Comparison of ENCODE assay signal across 24 cellular contexts in the genomic region with DNA sequence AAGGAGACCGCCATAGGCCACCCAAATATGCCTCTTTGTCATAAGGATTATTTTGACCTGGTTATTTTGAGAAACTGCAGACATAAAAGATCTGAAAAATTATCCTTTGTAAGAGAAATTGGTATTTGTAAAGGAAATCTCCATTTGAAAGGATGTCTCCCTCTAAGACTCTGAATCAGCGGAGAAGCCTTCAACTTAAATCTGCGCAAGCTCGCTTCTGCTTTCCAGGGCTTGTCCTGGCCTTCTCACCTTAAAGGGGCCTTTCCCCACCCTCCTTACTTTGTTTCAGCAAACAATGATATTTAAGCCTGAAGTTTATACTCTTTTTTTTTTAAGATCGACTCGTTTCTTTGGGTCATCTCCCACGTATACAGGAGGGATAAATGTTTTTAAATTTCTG. TPM values are rescaled to one million over a fixed set of nuclear protein-coding genes. Genes with fewer than 3 reads are reported as not detected.
DNase-seq lines count a peak whose midpoint lies in the region; ATAC-seq and TF ChIP-seq lines count a peak whose summit lies in the region.
"Had no signal": no experiment of that assay in that cellular context is flagged by ENCODE, and none has a peak within 500 bp of the region (broad histone marks: within the 10 kb centered on the region; RNA-seq: fewer than 3 reads in every experiment).

No MANE protein-coding gene starts in this region.

- intact Hi-C loops in activated B cell treated with CpG ODN at 0.5 μM for 24 hours (cut with micrococcal nuclease), result loop anchor here (2.0 to 5.0 kb wide), 2 partner anchors 35 to 57 kb away; partner anchors contain the start of gene MLYCD

- H3K9ac ChIP-seq in HUES64 (ENCODE audit: low read depth, low read length), result peak overlapping the region; percentile 39; the same call in 1 of the 2 replicates

- peak overlapping the region; percentile 86 for H3K27ac ChIP-seq in HUES64 (ENCODE audit: low read depth, low read length)
- H3K27ac ChIP-seq: SJSA1 had no signal

- DNase-seq in activated B cell treated with CpG ODN at 0.5 μM for 24 hours (no peak), islet precursor cell (peak; percentile 38), COLO829 (ENCODE audit: low spot score) (no peak)
- no peak for DNase-seq in stimulated activated naive CD4-positive, alpha-beta T cell treated with Interleukin-2 at 50 U/mL for 16 hours (lab: John Stamatoyannopoulos, UW)
- DNase-seq: activated CD4-positive, alpha-beta T cell treated with anti-CD3 and anti-CD28 coated beads, Interleukin-2, amount 10 ng/mL, durations not matched to agents 7 days and 5 days; activated effector memory CD4-positive, alpha-beta T cell treated with Interleukin-2 at 50 U/mL for 16 hours; activated T-cell treated with anti-CD3 and anti-CD28 coated beads, Interleukin-2, amount 50 U/mL, for 1 hour; amygdala; C1 segment of cervical spinal cord; Caco-2; DMS53; naive thymus-derived CD8-positive, alpha-beta T cell; NCI-H1436 treated with DMSO at 0.1 percent for 48 hours; NCI-H2081 treated with DMSO at 0.1 percent for 48 hours; NCI-H2227 treated with DMSO at 0.1 percent for 48 hours; RPMI8226; stimulated activated naive B cell treated with anti-CD40 and anti-IgM and Interleukin-4, amounts not matched to agents 10 μg/mL and 1 μg/mL and 100 μg/mL, for 72 hours; T1000 had no signal

- H3K4me3 Mint-ChIP-seq in activated B cell treated with CpG ODN at 0.5 μM for 24 hours, result no peak overlapping the region
- no peak overlapping the region for H3K4me3 Mint-ChIP-seq in stimulated activated memory B cell treated with anti-CD40 and anti-IgM and Interleukin-4, amounts not matched to agents 10 μg/mL and 1 μg/mL and 100 μg/mL, for 72 hours
- H3K4me3 Mint-ChIP-seq: activated CD4-positive, alpha-beta T cell treated with anti-CD3 and anti-CD28 coated beads, Interleukin-2, amount 10 ng/mL, durations not matched to agents 7 days and 5 days; type B pancreatic cell had no signal

- no peaks in the 10 kb centered on the region for H3K9me3 Mint-ChIP-seq in activated B cell treated with CpG ODN at 0.5 μM for 24 hours
- no peaks in the 10 kb centered on the region for H3K9me3 Mint-ChIP-seq in stimulated activated memory B cell treated with anti-CD40 and anti-IgM and Interleukin-4, amounts not matched to agents 10 μg/mL and 1 μg/mL and 100 μg/mL, for 72 hours
- H3K9me3 Mint-ChIP-seq: activated CD4-positive, alpha-beta T cell treated with anti-CD3 and anti-CD28 coated beads, Interleukin-2, amount 10 ng/mL, durations not matched to agents 7 days and 5 days; activated naive CD4-positive, alpha-beta T cell treated with anti-CD3 and anti-CD28 coated beads, Interleukin-2, amount 50 U/mL, for 72 hours; naive thymus-derived CD8-positive, alpha-beta T cell had no signal

- no peaks in the 10 kb centered on the region for H3K27me3 ChIP-seq in HUES64 (ENCODE audit: insufficient read depth, low read length)
- H3K27me3 ChIP-seq: SJSA1 had no signal

- POLR2A ChIA-PET in activated B cell treated with CpG ODN at 0.5 μM for 24 hours (lab: Charles Lee), result interaction anchor here (1.5 to 2.5 kb wide), 2 partner anchors 34 to 57 kb away, joined by 8 to 11 read pairs; partner anchors contain the start of genes HSBP1 and MLYCD

- no peak overlapping the region for H3K4me3 ChIP-seq in HUES64 (ENCODE audit: low read length)
- H3K4me3 ChIP-seq: SJSA1 had no signal

- 44% methylated on average over 7 of the region's 7 CpGs for WGBS in HUES64

- CTCF ChIA-PET in activated B cell treated with CpG ODN at 0.5 μM for 24 hours (lab: Charles Lee), result interaction anchor here (1.0 to 1.7 kb wide), 2 partner anchors 15 to 16 kb away, joined by 3 to 9 read pairs; no protein-coding TSS in a partner anchor

- no peak for ATAC-seq in activated B cell treated with CpG ODN at 0.5 μM for 24 hours (ENCODE audit: low read depth)
- no peak for ATAC-seq in stimulated activated memory B cell treated with anti-CD40 and anti-IgM and Interleukin-4, amounts not matched to agents 10 μg/mL and 1 μg/mL and 100 μg/mL, for 72 hours
- ATAC-seq in HG02970 (IDR thresholded peaks at IDR 0.05; ENCODE audit: low FRiP score, unreplicated experiment), result no peak
- ATAC-seq: activated naive CD4-positive, alpha-beta T cell treated with anti-CD3 and anti-CD28 coated beads, Interleukin-2, amount 50 U/mL, for 72 hours had no signal

- peaks cover 51% of the 10 kb centered on the region for H3K4me1 ChIP-seq in HUES64 (ENCODE audit: insufficient read depth, low read length)
- H3K4me1 ChIP-seq: Caco-2, SJSA1 had no signal

- no peak for TF ChIP-seq CTCF in activated B cell treated with CpG ODN at 0.5 μM for 24 hours (IDR thresholded peaks at IDR 0.05)

- H3K9me3 ChIP-seq in HUES64 (ENCODE audit: insufficient read depth, low read depth, low read length), result no peaks in the 10 kb centered on the region
- H3K9me3 ChIP-seq: SJSA1 had no signal

- H3K4me1 Mint-ChIP-seq in activated B cell treated with CpG ODN at 0.5 μM for 24 hours, result peaks cover 45% of the 10 kb centered on the region
- H3K4me1 Mint-ChIP-seq in stimulated activated memory B cell treated with anti-CD40 and anti-IgM and Interleukin-4, amounts not matched to agents 10 μg/mL and 1 μg/mL and 100 μg/mL, for 72 hours, result peaks cover 43% of the 10 kb centered on the region
- H3K4me1 Mint-ChIP-seq: activated CD4-positive, alpha-beta T cell treated with anti-CD3 and anti-CD28 coated beads, Interleukin-2, amount 10 ng/mL, durations not matched to agents 7 days and 5 days had no signal

- H3K27me3 Mint-ChIP-seq in activated B cell treated with CpG ODN at 0.5 μM for 24 hours, result peaks cover 10% of the 10 kb centered on the region
- H3K27me3 Mint-ChIP-seq in stimulated activated memory B cell treated with anti-CD40 and anti-IgM and Interleukin-4, amounts not matched to agents 10 μg/mL and 1 μg/mL and 100 μg/mL, for 72 hours, result no peaks in the 10 kb centered on the region

- no peaks in the 10 kb centered on the region for H3K36me3 Mint-ChIP-seq in activated B cell treated with CpG ODN at 0.5 μM for 24 hours (ENCODE audit: low read depth)
- no peaks in the 10 kb centered on the region for H3K36me3 Mint-ChIP-seq in stimulated activated memory B cell treated with anti-CD40 and anti-IgM and Interleukin-4, amounts not matched to agents 10 μg/mL and 1 μg/mL and 100 μg/mL, for 72 hours
- H3K36me3 Mint-ChIP-seq: activated naive CD4-positive, alpha-beta T cell treated with anti-CD3 and anti-CD28 coated beads, Interleukin-2, amount 50 U/mL, for 72 hours; naive thymus-derived CD8-positive, alpha-beta T cell; stimulated activated naive B cell treated with anti-CD40 and anti-IgM and Interleukin-4, amounts not matched to agents 10 μg/mL and 1 μg/mL and 100 μg/mL, for 72 hours; type B pancreatic cell had no signal

- H3K36me3 ChIP-seq in HUES64 (ENCODE audit: insufficient read depth, low read length), result no peaks in the 10 kb centered on the region
- H3K36me3 ChIP-seq: SJSA1 had no signal

- peak overlapping the region; percentile 78 for H3K27ac Mint-ChIP-seq in activated B cell treated with CpG ODN at 0.5 μM for 24 hours
- H3K27ac Mint-ChIP-seq in stimulated activated memory B cell treated with anti-CD40 and anti-IgM and Interleukin-4, amounts not matched to agents 10 μg/mL and 1 μg/mL and 100 μg/mL, for 72 hours, result peak overlapping the region; percentile 72
- H3K27ac Mint-ChIP-seq: activated CD4-positive, alpha-beta T cell treated with anti-CD3 and anti-CD28 coated beads, Interleukin-2, amount 10 ng/mL, durations not matched to agents 7 days and 5 days; activated naive CD4-positive, alpha-beta T cell treated with anti-CD3 and anti-CD28 coated beads, Interleukin-2, amount 50 U/mL, for 72 hours; naive thymus-derived CD8-positive, alpha-beta T cell; type B pancreatic cell had no signal

RNA-seq across cellular contexts. Expression of gene HSBP1, which starts 34.5 kb away (rescaled TPM):
- polyA plus RNA-seq in HUES64 (2013, experiment 1 of 2), result 163 TPM
- 201 TPM for polyA plus RNA-seq in HUES64 (2013, experiment 2 of 2)
- 49.8 and 54.0 TPM in 2 replicates for total RNA-seq in activated B cell treated with CpG ODN at 0.5 μM for 24 hours

RNA-seq across cellular contexts. Expression of gene MLYCD, which starts 56.6 kb away (rescaled TPM):
- 2.3 TPM for polyA plus RNA-seq in HUES64 (2013, experiment 1 of 2)
- polyA plus RNA-seq in HUES64 (2013, experiment 2 of 2), result 2.5 TPM
- 8.7 and 10.8 TPM in 2 replicates for total RNA-seq in activated B cell treated with CpG ODN at 0.5 μM for 24 hours
